ENCODE assay signal across 8 cellular contexts in the genomic region with DNA sequence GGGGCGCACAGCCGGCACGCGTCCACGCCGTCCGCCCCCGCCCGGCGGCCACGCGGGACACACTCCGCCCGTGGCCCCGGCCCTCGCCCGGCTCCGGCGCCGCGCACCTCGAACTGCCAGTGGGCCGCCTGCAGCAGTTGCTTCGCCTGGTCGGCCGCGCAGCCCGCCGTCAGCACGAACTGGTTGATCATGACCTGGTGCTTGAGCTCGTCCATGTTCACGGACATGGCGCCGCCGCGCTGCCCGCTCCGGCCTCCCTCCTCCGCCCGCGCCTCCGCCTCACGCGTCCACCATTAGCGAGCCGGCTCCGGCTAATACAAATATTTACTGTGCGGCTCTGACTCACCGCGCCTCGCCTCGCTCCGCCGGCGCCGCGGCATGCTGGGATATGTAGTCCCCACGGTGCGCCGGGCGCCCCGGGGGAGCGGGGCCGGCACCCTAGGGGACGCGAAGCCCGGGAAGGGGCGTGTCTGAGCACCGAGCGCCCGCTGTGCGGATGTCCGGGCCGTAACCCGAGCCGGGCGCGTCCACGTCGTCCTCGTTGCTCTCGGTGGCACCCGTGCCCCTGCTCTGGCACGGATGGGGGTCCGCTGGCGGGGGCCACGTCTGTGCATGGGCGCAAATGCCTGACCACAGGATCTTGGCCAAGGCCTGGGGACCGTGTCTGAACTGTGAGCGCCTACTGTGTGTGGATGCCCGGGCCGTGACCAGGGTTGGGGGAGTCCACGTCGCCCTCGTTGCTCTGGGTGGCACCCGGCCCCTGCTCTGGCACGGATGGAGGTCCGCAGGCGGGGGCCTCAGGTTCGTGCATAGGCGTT. TPM values are rescaled to one million over a fixed set of nuclear protein-coding genes. Genes with fewer than 3 reads are reported as not detected.
A peak's percentile ranks its signal among the peaks of the same experiment; 100 is the strongest.
DNase-seq lines count a peak whose midpoint lies in the region; ATAC-seq and TF ChIP-seq lines count a peak whose summit lies in the region.

Gene UBALD1, minus strand, starts transcription at position 318 of the 818 bp plus-strand sequence. Its CDS starts 91 bp downstream, at position 227.

- peak within 1 kb of the TSS; percentile 98 for H3K27ac Mint-ChIP-seq in dendritic cell treated with granulocyte-macrophage colony-stimulating factor and Interleukin-4, amounts not matched to agents 40 ng/mL and 50 ng/mL, for 4 days

- H3K27me3 ChIP-seq in liver (ENCODE audit: control insufficient read depth in 4 of 4, insufficient read depth in 4 of 4, low read length in 3 of 4), result no peaks in the 10 kb centered on the region

- peak; percentile 1 for TF ChIP-seq CTCF in liver (IDR thresholded peaks at IDR 0.05; ENCODE audit: low read depth, low read length, missing input control)

- H3K9me3 Mint-ChIP-seq in dendritic cell treated with granulocyte-macrophage colony-stimulating factor and Interleukin-4, amounts not matched to agents 40 ng/mL and 50 ng/mL, for 4 days, result no peaks in the 10 kb centered on the region

- H3K36me3 ChIP-seq in liver (ENCODE audit: control insufficient read depth in 4 of 4, insufficient read depth in 3 of 4, low read depth in 1 of 4, low read length in 3 of 4), result peaks cover 0 to under 1% (median 0%) of the 10 kb centered on the region in 4 donors

- peaks cover 18% of the 10 kb centered on the region for H3K36me3 Mint-ChIP-seq in dendritic cell treated with granulocyte-macrophage colony-stimulating factor and Interleukin-4, amounts not matched to agents 40 ng/mL and 50 ng/mL, for 4 days (ENCODE audit: low read depth)

- peak; percentile 60 for ATAC-seq in HG03442 (IDR thresholded peaks at IDR 0.05; ENCODE audit: unreplicated experiment)

- H3K4me3 ChIP-seq in liver (ENCODE audit: low read depth in 1 of 3, low read length in 3 of 3), result peak within 1 kb of the TSS; percentile 85 to 94 (median 89)

- no peaks in the 10 kb centered on the region for H3K9me3 ChIP-seq in liver (ENCODE audit: control insufficient read depth in 4 of 4, low read length in 3 of 4)

- peaks cover 15 to 62% (median 41%) of the 10 kb centered on the region in 4 donors for H3K4me1 ChIP-seq in liver (ENCODE audit: control insufficient read depth in 4 of 4, insufficient read depth in 4 of 4, low read length in 3 of 4)

- DNase-seq in C1 segment of cervical spinal cord (lab: John Stamatoyannopoulos, UW) (peak in 13 of 14 donors; percentile 21 to 85 (median 64)), GM19240 (ENCODE audit: insufficient read length, low spot score) (peak; percentile 73), NCI-H69 (lab: John Stamatoyannopoulos, UW) (peak; percentile 97)
- DNase-seq in activated CD4-positive, alpha-beta T cell treated with anti-CD3 and anti-CD28 coated beads, Interleukin-2, amount 50 U/mL, for 24 hours (ENCODE audit: low read depth in 1 of 2, low spot score in 1 of 2), result peak; percentile 51 to 61
- peak; percentile 80 for DNase-seq in stimulated activated CD4-positive, alpha-beta T cell treated with anti-CD3 and anti-CD28 coated beads, Interleukin-4, amount 100 ng/mL, for 24 hours

- H3K27ac ChIP-seq in liver (ENCODE audit: low read depth in 1 of 2, low read length in 2 of 2), result peak within 1 kb of the TSS; percentile 93 to 99

- no peaks in the 10 kb centered on the region for H3K27me3 Mint-ChIP-seq in dendritic cell treated with granulocyte-macrophage colony-stimulating factor and Interleukin-4, amounts not matched to agents 40 ng/mL and 50 ng/mL, for 4 days

- WGBS in liver, result 10% methylated on average over 101 of the region's 101 CpGs

- TF ChIP-seq RAD21 in liver (IDR thresholded peaks at IDR 0.05), result peak in 1 of 2 donors; percentile 17

- peak within 1 kb of the TSS; percentile 81 for H3K4me3 Mint-ChIP-seq in dendritic cell treated with granulocyte-macrophage colony-stimulating factor and Interleukin-4, amounts not matched to agents 40 ng/mL and 50 ng/mL, for 4 days

- intact Hi-C loops in dendritic cell treated with granulocyte-macrophage colony-stimulating factor and Interleukin-4, amounts not matched to agents 40 ng/mL and 50 ng/mL, for 4 days (cut with micrococcal nuclease), result no loop called here

- peak within 1 kb of the TSS; percentile 57 to 92 for H3K9ac ChIP-seq in liver (ENCODE audit: low read depth in 1 of 2, low read length in 2 of 2)

- peaks cover 61% of the 10 kb centered on the region for H3K4me1 Mint-ChIP-seq in dendritic cell treated with granulocyte-macrophage colony-stimulating factor and Interleukin-4, amounts not matched to agents 40 ng/mL and 50 ng/mL, for 4 days (ENCODE audit: low read depth)

TF ChIP-seq in liver, 16 proteins besides CTCF, POLR2A, EP300 and RAD21:
- TF ChIP-seq YY1 (IDR thresholded peaks at IDR 0.05) (peak; percentile 95), MAX (IDR thresholded peaks at IDR 0.05) (no peak), RXRA (IDR thresholded peaks at IDR 0.05) (no peak), SP1 (IDR thresholded peaks at IDR 0.05) (peak; percentile 66), FOXA1 (IDR thresholded peaks at IDR 0.05) (peak; percentile 43), EGR1 (IDR thresholded peaks at IDR 0.05; ENCODE audit: low read depth in 2 of 2) (no peak), JUND (IDR thresholded peaks at IDR 0.05) (peak in 1 of 2 donors; percentile 94), TAF1 (conservative IDR thresholded peaks at IDR 0.05) (no peak), FOXA2 (IDR thresholded peaks at IDR 0.05) (peak; percentile 66), GABPA (IDR thresholded peaks at IDR 0.05 in 1 of 2, conservative IDR thresholded peaks at IDR 0.05 in 1 of 2) (peak in 1 of 2 donors; percentile 70)
- TF ChIP-seq, protein P1, sequence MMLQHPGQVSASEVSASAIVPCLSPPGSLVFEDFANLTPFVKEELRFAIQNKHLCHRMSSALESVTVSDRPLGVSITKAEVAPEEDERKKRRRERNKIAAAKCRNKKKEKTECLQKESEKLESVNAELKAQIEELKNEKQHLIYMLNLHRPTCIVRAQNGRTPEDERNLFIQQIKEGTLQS (IDR thresholded peaks at IDR 0.05), result no peak
- TF ChIP-seq, protein P2, sequence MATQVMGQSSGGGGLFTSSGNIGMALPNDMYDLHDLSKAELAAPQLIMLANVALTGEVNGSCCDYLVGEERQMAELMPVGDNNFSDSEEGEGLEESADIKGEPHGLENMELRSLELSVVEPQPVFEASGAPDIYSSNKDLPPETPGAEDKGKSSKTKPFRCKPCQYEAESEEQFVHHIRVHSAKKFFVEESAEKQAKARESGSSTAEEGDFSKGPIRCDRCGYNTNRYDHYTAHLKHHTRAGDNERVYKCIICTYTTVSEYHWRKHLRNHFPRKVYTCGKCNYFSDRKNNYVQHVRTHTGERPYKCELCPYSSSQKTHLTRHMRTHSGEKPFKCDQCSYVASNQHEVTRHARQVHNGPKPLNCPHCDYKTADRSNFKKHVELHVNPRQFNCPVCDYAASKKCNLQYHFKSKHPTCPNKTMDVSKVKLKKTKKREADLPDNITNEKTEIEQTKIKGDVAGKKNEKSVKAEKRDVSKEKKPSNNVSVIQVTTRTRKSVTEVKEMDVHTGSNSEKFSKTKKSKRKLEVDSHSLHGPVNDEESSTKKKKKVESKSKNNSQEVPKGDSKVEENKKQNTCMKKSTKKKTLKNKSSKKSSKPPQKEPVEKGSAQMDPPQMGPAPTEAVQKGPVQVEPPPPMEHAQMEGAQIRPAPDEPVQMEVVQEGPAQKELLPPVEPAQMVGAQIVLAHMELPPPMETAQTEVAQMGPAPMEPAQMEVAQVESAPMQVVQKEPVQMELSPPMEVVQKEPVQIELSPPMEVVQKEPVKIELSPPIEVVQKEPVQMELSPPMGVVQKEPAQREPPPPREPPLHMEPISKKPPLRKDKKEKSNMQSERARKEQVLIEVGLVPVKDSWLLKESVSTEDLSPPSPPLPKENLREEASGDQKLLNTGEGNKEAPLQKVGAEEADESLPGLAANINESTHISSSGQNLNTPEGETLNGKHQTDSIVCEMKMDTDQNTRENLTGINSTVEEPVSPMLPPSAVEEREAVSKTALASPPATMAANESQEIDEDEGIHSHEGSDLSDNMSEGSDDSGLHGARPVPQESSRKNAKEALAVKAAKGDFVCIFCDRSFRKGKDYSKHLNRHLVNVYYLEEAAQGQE (IDR thresholded peaks at IDR 0.05), result peak; percentile 80

RNA-seq across cellular contexts. Expression of gene UBALD1, which starts in this region (rescaled TPM):
- 1 to 10 TPM; 4.5 to 6.9 TPM for total RNA-seq in liver
- 10 to 100 TPM in 1 of 2 donors, 1 to 10 TPM in 1; 8.2 to 22.4 TPM for polyA plus RNA-seq in liver

Comparison
In these comparisons a context has a peak if more than half of its experiments do, and no peak if none do; other contexts are left out.
1. Peak in every context shown above with its lines: DNase-seq, ATAC-seq, H3K4me3 ChIP-seq and H3K27ac ChIP-seq.